13 cellular contexts compared by ENCODE assay signal in the genomic region with DNA sequence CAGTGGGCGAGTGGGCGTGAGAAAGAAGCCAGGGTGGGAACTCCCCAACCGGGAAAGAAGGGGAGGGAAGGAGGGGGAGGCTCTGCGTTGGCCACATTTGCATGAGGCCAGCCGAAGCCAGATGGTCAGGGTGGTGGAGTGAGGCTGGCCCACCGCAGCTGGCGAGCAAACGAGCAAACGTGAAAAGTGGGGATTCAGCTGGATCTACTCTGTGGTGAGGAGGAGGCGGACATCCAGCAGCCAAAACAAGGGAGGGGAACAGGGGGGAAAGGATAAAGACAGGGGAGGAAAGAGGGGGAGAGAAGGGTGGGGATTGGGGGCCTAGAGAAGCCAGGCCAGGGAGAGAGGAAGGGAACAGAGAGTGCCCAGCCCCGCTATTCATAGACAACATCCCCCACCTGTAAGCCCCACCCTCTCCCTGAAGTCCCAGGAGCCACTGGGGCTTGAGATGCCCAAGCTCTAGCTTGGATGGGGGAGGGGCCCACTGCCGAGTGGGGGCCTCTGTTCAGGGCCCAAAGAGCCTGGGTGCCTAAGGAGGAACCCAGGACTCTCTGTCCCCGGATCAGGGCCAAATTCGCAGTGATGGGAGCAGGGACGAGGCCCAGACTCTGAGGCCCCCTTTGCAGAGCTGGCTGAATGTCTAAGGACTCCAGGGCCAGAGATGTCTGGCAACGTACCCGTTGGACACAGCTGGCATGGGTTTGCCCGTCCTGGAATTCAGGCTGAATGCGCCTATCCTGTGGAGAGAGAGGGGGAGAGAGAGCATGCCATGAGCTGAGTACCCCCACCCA. TPM values are rescaled to one million over a fixed set of nuclear protein-coding genes. Genes with fewer than 3 reads are reported as not detected.
DNase-seq lines count a peak whose midpoint lies in the region; ATAC-seq and TF ChIP-seq lines count a peak whose summit lies in the region.
"Had no signal": no experiment of that assay in that cellular context is flagged by ENCODE, and none has a peak within 500 bp of the region (broad histone marks: within the 10 kb centered on the region; RNA-seq: fewer than 3 reads in every experiment).

No MANE protein-coding gene starts in this region.

- H3K27ac Mint-ChIP-seq in nephron: peak overlapping the region in 2 of 3 experiments; percentile 43 to 83

- ATAC-seq in GM19324 (IDR thresholded peaks at IDR 0.05; ENCODE audit: low FRiP score, unreplicated experiment) (no peak), GM18873 (IDR thresholded peaks at IDR 0.05; ENCODE audit: low FRiP score, unreplicated experiment) (no peak), right lobe of liver (no peak)
- ATAC-seq: A549 had no signal

- H3K4me2 ChIP-seq in Loucy (ENCODE audit: low read depth, low read length, poor library complexity, severe bottlenecking): no peak overlapping the region
- H3K4me2 ChIP-seq: A549 had no signal

- WGBS in right lobe of liver (ENCODE audit: insufficient coverage, low coverage, low lambda C conversion rate, missing lambda C conversion rate): 58% methylated on average over 5 of the region's 19 CpGs

- no peaks in the 10 kb centered on the region for H3K79me2 ChIP-seq in Loucy (ENCODE audit: insufficient read depth, low read length)

- no peaks in the 10 kb centered on the region for H3K9me3 Mint-ChIP-seq in nephron

- H3K4me3 ChIP-seq in Loucy (ENCODE audit: low read length, poor library complexity, severe bottlenecking) (no peak overlapping the region), right lobe of liver (no peak overlapping the region)
- H3K4me3 ChIP-seq: A549, breast epithelium had no signal

- no peaks in the 10 kb centered on the region for H3K36me3 Mint-ChIP-seq in nephron (ENCODE audit: low read depth)

- H3K36me3 ChIP-seq in Loucy (ENCODE audit: insufficient read depth, low read length): no peaks in the 10 kb centered on the region
- no peaks in the 10 kb centered on the region for H3K36me3 ChIP-seq in right lobe of liver
- H3K36me3 ChIP-seq: breast epithelium had no signal

- no peak overlapping the region for H2AFZ ChIP-seq in Loucy (ENCODE audit: low read length)

- DNase-seq in Ammon's horn (ENCODE audit: low spot score): peak; percentile 54
- peak in 24 of 61 donors; percentile 14 to 69 (median 40) for DNase-seq in caudate nucleus (lab: John Stamatoyannopoulos, UW)
- no peak for DNase-seq in NCI-H128 (lab: John Stamatoyannopoulos, UW; ENCODE audit: unreplicated experiment)
- no peak for DNase-seq in right lobe of liver
- DNase-seq: activated naive CD4-positive, alpha-beta T cell treated with Interleukin-2 at 50 U/mL for 16 hours; foreskin melanocyte had no signal

- H3F3A ChIP-seq in Loucy (ENCODE audit: low read depth): no peaks in the 10 kb centered on the region

- H3K4me1 ChIP-seq in Loucy (ENCODE audit: insufficient read depth, low read length, poor library complexity, severe bottlenecking) (peaks cover 9% of the 10 kb centered on the region), right lobe of liver (no peaks in the 10 kb centered on the region)
- H3K4me1 ChIP-seq: A549, breast epithelium had no signal

- peaks cover 28% of the 10 kb centered on the region for H3K4me1 Mint-ChIP-seq in nephron

- TF ChIP-seq CTCF in Loucy (conservative IDR thresholded peaks at IDR 0.05; ENCODE audit: low read length) (no peak), nephron (IDR thresholded peaks at IDR 0.05; ENCODE audit: unreplicated experiment in 3 of 3) (no peak), right lobe of liver (IDR thresholded peaks at IDR 0.05) (no peak)

- no peaks in the 10 kb centered on the region for H3K27me3 ChIP-seq in Loucy (ENCODE audit: insufficient read depth, low read length, poor library complexity, severe bottlenecking)
- H3K27me3 ChIP-seq in right lobe of liver: no peaks in the 10 kb centered on the region
- H3K27me3 ChIP-seq: breast epithelium had no signal

- H3K27ac ChIP-seq in caudate nucleus (ENCODE audit: low read depth, low read length) (peak overlapping the region; percentile 54), right lobe of liver (no peak overlapping the region)
- H3K27ac ChIP-seq: A549, breast epithelium had no signal

- H3K27me3 Mint-ChIP-seq in nephron (ENCODE audit: low read depth): peaks cover 8% of the 10 kb centered on the region

- H4K20me1 ChIP-seq in Loucy (ENCODE audit: insufficient read depth, low read length, poor library complexity, severe bottlenecking): no peaks in the 10 kb centered on the region

- no peaks in the 10 kb centered on the region for H3K9me2 ChIP-seq in Loucy (replicated peaks; ENCODE audit: low read depth, low read length)

- H3K9ac ChIP-seq in Loucy (ENCODE audit: low read depth, low read length, poor library complexity, severe bottlenecking): peak overlapping the region; percentile 25

- H3K9me3 ChIP-seq in Loucy (ENCODE audit: insufficient read depth, low read depth, low read length) (no peaks in the 10 kb centered on the region), right lobe of liver (no peaks in the 10 kb centered on the region)
- H3K9me3 ChIP-seq: A549, breast epithelium had no signal

- intact Hi-C loops in right lobe of liver (cut with DNase I): no loop called here

- TF ChIP-seq POLR2A in right lobe of liver (IDR thresholded peaks at IDR 0.05): no peak

- peak overlapping the region in 1 of 3 experiments; percentile 50 for H3K4me3 Mint-ChIP-seq in nephron

RNA-seq across cellular contexts. Expression of gene CPNE5, which starts 45.1 kb away (rescaled TPM):
- under 1 TPM; 0.12 to 0.84 (median 0.23) TPM for total RNA-seq in right lobe of liver
- total RNA-seq: MCF 10A had no signal
